ENCODE assay signal across 24 cellular contexts in the genomic region with DNA sequence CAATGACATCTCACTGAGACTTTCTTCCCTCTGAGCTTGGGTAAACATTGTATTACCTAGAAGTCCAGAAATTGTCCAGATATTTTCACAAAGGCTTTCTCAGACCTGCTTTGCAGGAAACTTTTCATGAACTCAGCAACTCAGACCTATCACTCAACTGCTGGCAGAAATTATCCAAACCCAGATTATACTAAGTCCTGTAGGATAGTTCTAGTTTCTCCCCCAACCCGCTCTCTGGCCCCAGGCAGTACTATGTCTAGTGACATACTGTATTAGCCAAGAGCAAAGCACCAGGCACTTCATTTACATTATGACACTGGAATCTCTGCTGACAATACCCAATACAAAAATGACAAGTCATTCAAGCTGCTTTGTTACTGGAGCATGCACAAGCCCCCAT.
DNase-seq lines count a peak whose midpoint lies in the region; ATAC-seq, FAIRE-seq and TF ChIP-seq lines count a peak whose summit lies in the region.
"Had no signal": no experiment of that assay in that cellular context is flagged by ENCODE, and none has a peak within 500 bp of the region (broad histone marks: within the 10 kb centered on the region; RNA-seq: fewer than 3 reads in every experiment).

No MANE protein-coding gene starts in this region.

- H3K9me1 ChIP-seq in K562 (ENCODE audit: control insufficient read depth, insufficient read depth, low read length): no peaks in the 10 kb centered on the region

- BruUV-seq in K562 (replicated peaks; lab: Mats Ljungman, UMichigan) (no TSS peak), MCF 10A (replicated peaks; lab: Mats Ljungman, UMichigan) (no TSS peak)

- H3K4me1 ChIP-seq in K562 (replicated peaks in 1 of 2; ENCODE audit: control insufficient read depth in 2 of 2, insufficient read depth in 2 of 2, low read length in 2 of 2): no peaks in the 10 kb centered on the region
- H3K4me1 ChIP-seq in gastrocnemius medialis: peaks cover 64 to 73% of the 10 kb centered on the region in 2 donors
- H3K4me1 ChIP-seq in osteoblast (ENCODE audit: insufficient read depth, low read length): no peaks in the 10 kb centered on the region
- H3K4me1 ChIP-seq: A549 had no signal

- H3K36me3 ChIP-seq in K562 (ENCODE audit: control insufficient read depth, insufficient read depth, low read length): no peaks in the 10 kb centered on the region
- peaks cover 0 to 7% of the 10 kb centered on the region in 2 donors for H3K36me3 ChIP-seq in gastrocnemius medialis
- H3K36me3 ChIP-seq in osteoblast (ENCODE audit: insufficient read depth, low read length): no peaks in the 10 kb centered on the region

- TF ChIP-seq CTCF in K562 (IDR thresholded peaks at IDR 0.05 in 2 of 3, conservative IDR thresholded peaks at IDR 0.05 in 1 of 3; ENCODE audit: insufficient read depth in 2 of 3, low read depth in 1 of 3, low read length in 3 of 3): no peak
- no peak for TF ChIP-seq CTCF in mesothelial cell of epicardium (IDR thresholded peaks at IDR 0.05; ENCODE audit: unreplicated experiment)
- TF ChIP-seq CTCF in gastrocnemius medialis (IDR thresholded peaks at IDR 0.05 in 4 of 5, conservative IDR thresholded peaks at IDR 0.05 in 1 of 5): no peak
- TF ChIP-seq CTCF in osteoblast (IDR thresholded peaks at IDR 0.05; ENCODE audit: extremely low read depth, low read depth, low read length): no peak
- TF ChIP-seq CTCF in MCF 10A (IDR thresholded peaks at IDR 0.05; ENCODE audit: unreplicated experiment): no peak

- no peak for FAIRE-seq in K562 (lab: Jason Lieb, UNC)
- FAIRE-seq: A549, GM12891, GM18507 had no signal

- no peak overlapping the region for H3K4me3 Mint-ChIP-seq in mesothelial cell of epicardium
- no peak overlapping the region for H3K4me3 Mint-ChIP-seq in MCF 10A (ENCODE audit: unreplicated experiment)
- H3K4me3 Mint-ChIP-seq: CD4-positive, alpha-beta memory T cell; GM23338; H9; HFFc6 had no signal

- no peaks in the 10 kb centered on the region for H3K79me2 ChIP-seq in K562 (ENCODE audit: control insufficient read depth, insufficient read depth, low read length)
- H3K79me2 ChIP-seq in osteoblast (ENCODE audit: insufficient read depth, low read length): no peaks in the 10 kb centered on the region

- H3K36me3 Mint-ChIP-seq in mesothelial cell of epicardium (peaks cover 26% of the 10 kb centered on the region), MCF 10A (ENCODE audit: insufficient read depth, unreplicated experiment) (no peaks in the 10 kb centered on the region)
- H3K36me3 Mint-ChIP-seq: CD4-positive, alpha-beta memory T cell had no signal

- H3K9ac ChIP-seq in K562 (ENCODE audit: insufficient read depth in 1 of 2, low read depth in 2 of 2, low read length in 2 of 2): no peak overlapping the region

- intact Hi-C loops in K562 (cut with micrococcal nuclease) (no loop called here), gastrocnemius medialis (cut with DNase I; ENCODE audit: low total_unique reads) (no loop called here), MCF 10A (cut with micrococcal nuclease) (no loop called here)

- in situ Hi-C loops in K562 (cut with MboI) (no loop called here), gastrocnemius medialis (cut with MboI; ENCODE audit: low sequenced_read_pairs in 4 of 4) (no loop called here)

- H3K27me3 Mint-ChIP-seq in mesothelial cell of epicardium (ENCODE audit: low read depth) (no peaks in the 10 kb centered on the region), MCF 10A (ENCODE audit: insufficient read depth, unreplicated experiment) (no peaks in the 10 kb centered on the region)

- H3K27ac Mint-ChIP-seq in mesothelial cell of epicardium (peak overlapping the region; percentile 69), MCF 10A (ENCODE audit: low read depth, unreplicated experiment) (no peak overlapping the region)
- H3K27ac Mint-ChIP-seq: CD4-positive, alpha-beta memory T cell; GM23338; H9; HFFc6 had no signal

- H3K27ac ChIP-seq in K562 (ENCODE audit: extremely low read depth, low read depth, low read length): no peak overlapping the region
- H3K27ac ChIP-seq in gastrocnemius medialis: peak overlapping the region; percentile 62 to 96 (median 88)
- H3K27ac ChIP-seq in osteoblast (ENCODE audit: low read depth, low read length): no peak overlapping the region
- H3K27ac ChIP-seq: A549 had no signal

- 63% methylated on average over 1 of the region's 1 CpG for WGBS in K562 (ENCODE audit: insufficient coverage, low coverage, missing lambda C conversion rate)

- H3K27me3 ChIP-seq in K562 (ENCODE audit: control insufficient read depth in 2 of 2, insufficient read depth in 2 of 2, low read length in 2 of 2) (no peaks in the 10 kb centered on the region), gastrocnemius medialis (no peaks in the 10 kb centered on the region), osteoblast (ENCODE audit: insufficient read depth, low read length) (no peaks in the 10 kb centered on the region)

- H3K4me2 ChIP-seq in K562 (ENCODE audit: insufficient read depth, low read length) (no peak overlapping the region), osteoblast (ENCODE audit: insufficient read depth, low read length) (no peak overlapping the region)
- H3K4me2 ChIP-seq: A549 had no signal

- H3K4me1 Mint-ChIP-seq in mesothelial cell of epicardium (peaks cover 50% of the 10 kb centered on the region), MCF 10A (ENCODE audit: insufficient read depth, unreplicated experiment) (no peaks in the 10 kb centered on the region)
- H3K4me1 Mint-ChIP-seq: CD4-positive, alpha-beta memory T cell had no signal

- H3K9me3 ChIP-seq in K562 (replicated peaks; ENCODE audit: control insufficient read depth, insufficient read depth, low read depth, low read length) (no peaks in the 10 kb centered on the region), gastrocnemius medialis (no peaks in the 10 kb centered on the region), osteoblast (ENCODE audit: low read depth, low read length) (no peaks in the 10 kb centered on the region)
- H3K9me3 ChIP-seq: A549 had no signal

- H4K20me1 ChIP-seq in K562 (replicated peaks; ENCODE audit: control insufficient read depth, insufficient read depth, low read length) (no peaks in the 10 kb centered on the region), osteoblast (ENCODE audit: insufficient read depth, low read length) (no peaks in the 10 kb centered on the region)

- no peak for TF ChIP-seq EP300 in K562 (IDR thresholded peaks at IDR 0.05; ENCODE audit: low read length)

- no peak for TF ChIP-seq RAD21 in K562 (CRISPR knock-in tag; conservative IDR thresholded peaks at IDR 0.05 in 1 of 2, IDR thresholded peaks at IDR 0.05 in 1 of 2)

- H2AFZ ChIP-seq in K562 (ENCODE audit: low read depth, low read length) (no peak overlapping the region), osteoblast (ENCODE audit: low read length) (no peak overlapping the region)
- H2AFZ ChIP-seq: GM23338 had no signal

- POLR2A ChIA-PET in K562 (lab: Yijun Ruan, JAX) (interaction anchor here (1.2 kb wide), 1 partner anchor 10 kb away, joined by 4 read pairs; no protein-coding TSS in a partner anchor), MCF 10A (lab: Yijun Ruan, JAX) (no interaction called here)

- no peak for TF ChIP-seq POLR2A in K562 (conservative IDR thresholded peaks at IDR 0.05)
- no peak for TF ChIP-seq POLR2A in gastrocnemius medialis (IDR thresholded peaks at IDR 0.05)

- DNase-seq in K562 (ENCODE audit: extremely low read depth in 1 of 4, low spot score in 3 of 4): no peak
- no peak for DNase-seq in mesothelial cell of epicardium (ENCODE audit: low spot score in 2 of 2, unreplicated experiment in 2 of 2)
- no peak for DNase-seq in gastrocnemius medialis
- DNase-seq in osteoblast (ENCODE audit: insufficient read length, low spot score, missing footprints): no peak
- no peak for DNase-seq in MCF 10A (ENCODE audit: unreplicated experiment)
- DNase-seq in Ammon's horn (ENCODE audit: low spot score): no peak
- DNase-seq: 8988T; ACHN; AML-193; C1 segment of cervical spinal cord; Calu3; CD4-positive, alpha-beta memory T cell; COR-L47; DMS53; DMS79 treated with DMSO at 0.1 percent for 48 hours; GF-D8; H9; HFFc6 had no signal

- CTCF ChIA-PET in K562 (lab: Yijun Ruan, JAX; ENCODE audit: low intra/inter-chr PET ratio): no interaction called here
- CTCF ChIA-PET in MCF 10A (lab: Yijun Ruan, JAX): interaction anchor here (0.7 to 1.3 kb wide), 2 partner anchors 88 to 272 kb away, joined by 3 to 4 read pairs; no protein-coding TSS in a partner anchor

- ATAC-seq in K562: no peak
- ATAC-seq in gastrocnemius medialis: no peak
- no peak for ATAC-seq in SK-N-SH treated with all-trans-retinoic acid at 6 μM for 48 hours
- ATAC-seq: A549, GM23338, HCT116 had no signal

- no peak overlapping the region for H3K4me3 ChIP-seq in K562
- H3K4me3 ChIP-seq in gastrocnemius medialis: no peak overlapping the region
- H3K4me3 ChIP-seq in osteoblast (ENCODE audit: insufficient read depth, low read length): no peak overlapping the region
- H3K4me3 ChIP-seq: A549, GM23338 had no signal

- H3K9me3 Mint-ChIP-seq in mesothelial cell of epicardium: peaks cover 5% of the 10 kb centered on the region
- no peaks in the 10 kb centered on the region for H3K9me3 Mint-ChIP-seq in MCF 10A (ENCODE audit: unreplicated experiment)
- H3K9me3 Mint-ChIP-seq: CD4-positive, alpha-beta memory T cell; GM23338; H9; HFFc6 had no signal

TF ChIP-seq in K562, 482 proteins besides CTCF, POLR2A, EP300 and RAD21 (continues in another document):
- TF ChIP-seq NCOA4 (IDR thresholded peaks at IDR 0.05; ENCODE audit: partially characterized antibody): no peak
- 0 out of 2 replicates have a peak, but pooled peaks have one; percentile 10 for TF ChIP-seq ZNF316 (IDR thresholded peaks at IDR 0.05)
- TF ChIP-seq ZNF551 (CRISPR knock-in tag; IDR thresholded peaks at IDR 0.05): no peak
- no peak for TF ChIP-seq TCFL5 (CRISPR knock-in tag; conservative IDR thresholded peaks at IDR 0.05)
- TF ChIP-seq FUS (optimal IDR thresholded peaks at IDR 0.05; ENCODE audit: low read depth, low read length): no peak

TF ChIP-seq in SK-N-SH treated with all-trans-retinoic acid at 6 μM for 48 hours, 23 proteins besides CTCF, POLR2A, EP300 and RAD21 (continues in another document):
- TF ChIP-seq ZC3H10 (CRISPR knock-in tag; IDR thresholded peaks at IDR 0.05): no peak
- TF ChIP-seq ISL1 (CRISPR knock-in tag; IDR thresholded peaks at IDR 0.05): no peak
- TF ChIP-seq, protein P1, sequence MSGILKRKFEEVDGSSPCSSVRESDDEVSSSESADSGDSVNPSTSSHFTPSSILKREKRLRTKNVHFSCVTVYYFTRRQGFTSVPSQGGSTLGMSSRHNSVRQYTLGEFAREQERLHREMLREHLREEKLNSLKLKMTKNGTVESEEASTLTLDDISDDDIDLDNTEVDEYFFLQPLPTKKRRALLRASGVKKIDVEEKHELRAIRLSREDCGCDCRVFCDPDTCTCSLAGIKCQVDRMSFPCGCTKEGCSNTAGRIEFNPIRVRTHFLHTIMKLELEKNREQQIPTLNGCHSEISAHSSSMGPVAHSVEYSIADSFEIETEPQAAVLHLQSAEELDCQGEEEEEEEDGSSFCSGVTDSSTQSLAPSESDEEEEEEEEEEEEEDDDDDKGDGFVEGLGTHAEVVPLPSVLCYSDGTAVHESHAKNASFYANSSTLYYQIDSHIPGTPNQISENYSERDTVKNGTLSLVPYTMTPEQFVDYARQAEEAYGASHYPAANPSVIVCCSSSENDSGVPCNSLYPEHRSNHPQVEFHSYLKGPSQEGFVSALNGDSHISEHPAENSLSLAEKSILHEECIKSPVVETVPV (CRISPR knock-in tag; IDR thresholded peaks at IDR 0.05): no peak
- no peak for TF ChIP-seq TOX (CRISPR knock-in tag; IDR thresholded peaks at IDR 0.05; ENCODE audit: borderline replicate concordance)
- TF ChIP-seq OSR1 (CRISPR knock-in tag; IDR thresholded peaks at IDR 0.05): no peak
- TF ChIP-seq CSDC2 (CRISPR knock-in tag; IDR thresholded peaks at IDR 0.05): no peak

Comparison
In these comparisons a context has a peak if more than half of its experiments do, and no peak if none do; other contexts are left out.
1. H3K27ac ChIP-seq: peak in gastrocnemius medialis (4 of 4); none in K562 (single experiment) and osteoblast (single experiment).